Comparison of ENCODE assay signal across 8 cellular contexts in genomic region chr1:52054496-52055065, GRCh38. TPM values are rescaled to one million over a fixed set of nuclear protein-coding genes. Genes with fewer than 3 reads are reported as not detected.
DNase-seq lines count a peak whose midpoint lies in the region; ATAC-seq and TF ChIP-seq lines count a peak whose summit lies in the region.

No MANE protein-coding gene starts in this region.

- intact Hi-C loops in Calu3 (cut with micrococcal nuclease; ENCODE audit: unreplicated experiment) (loop anchor here (1.0 kb wide), 1 partner anchor 21 kb away; the partner anchor contains the start of gene KTI12), PC-9 (cut with micrococcal nuclease; ENCODE audit: unreplicated experiment) (loop anchor here (1.0 to 5.0 kb wide), 2 partner anchors 313 to 350 kb away; partner anchors contain the start of genes CC2D1B, ORC1 and PRPF38A)

- peak overlapping the region; percentile 76 for H2AFZ ChIP-seq in PC-9

- ATAC-seq in GM18868 (IDR thresholded peaks at IDR 0.05; ENCODE audit: unreplicated experiment), result no peak
- ATAC-seq in GM21737 (IDR thresholded peaks at IDR 0.05; ENCODE audit: unreplicated experiment), result no peak

- H4K20me1 ChIP-seq in PC-9 (ENCODE audit: insufficient read depth), result peaks cover 21% of the 10 kb centered on the region

- H3K27me3 Mint-ChIP-seq in Calu3 (ENCODE audit: unreplicated experiment) (no peaks in the 10 kb centered on the region), osteocyte (ENCODE audit: unreplicated experiment) (no peaks in the 10 kb centered on the region)

- peaks cover 36% of the 10 kb centered on the region for H3K4me1 ChIP-seq in PC-9 (replicated peaks; ENCODE audit: insufficient read depth)
- peaks cover 27% of the 10 kb centered on the region for H3K4me1 ChIP-seq in endocrine pancreas (ENCODE audit: control insufficient read depth, insufficient read depth, low read length)

- H3K4me1 Mint-ChIP-seq in Calu3 (ENCODE audit: low read depth, unreplicated experiment), result peaks cover 40% of the 10 kb centered on the region
- H3K4me1 Mint-ChIP-seq in osteocyte (ENCODE audit: unreplicated experiment), result peaks cover 45% of the 10 kb centered on the region

- H3K9me3 ChIP-seq in PC-9 (ENCODE audit: insufficient read depth, low read depth) (no peaks in the 10 kb centered on the region), endocrine pancreas (ENCODE audit: control insufficient read depth, low read length) (no peaks in the 10 kb centered on the region)

- no peaks in the 10 kb centered on the region for H3K9me3 Mint-ChIP-seq in Calu3 (ENCODE audit: low read depth, unreplicated experiment)
- no peaks in the 10 kb centered on the region for H3K9me3 Mint-ChIP-seq in osteocyte (ENCODE audit: unreplicated experiment)

- peak overlapping the region; percentile 83 for H3K27ac Mint-ChIP-seq in Calu3 (ENCODE audit: unreplicated experiment)
- peak overlapping the region; percentile 98 for H3K27ac Mint-ChIP-seq in osteocyte (ENCODE audit: unreplicated experiment)

- H3K27ac ChIP-seq in PC-9, result peak overlapping the region; percentile 93

- H3K27me3 ChIP-seq in PC-9 (ENCODE audit: insufficient read depth, low read depth), result no peaks in the 10 kb centered on the region
- no peaks in the 10 kb centered on the region for H3K27me3 ChIP-seq in endocrine pancreas (ENCODE audit: control insufficient read depth, insufficient read depth, low read length)

- H3K9ac ChIP-seq in endocrine pancreas (ENCODE audit: control insufficient read depth, insufficient read depth, low read length), result peak overlapping the region; percentile 44

- H3K36me3 Mint-ChIP-seq in Calu3 (ENCODE audit: insufficient read depth, unreplicated experiment) (peaks cover 76% of the 10 kb centered on the region), osteocyte (ENCODE audit: unreplicated experiment) (peaks cover 9% of the 10 kb centered on the region)

- H3K36me3 ChIP-seq in PC-9 (ENCODE audit: low read depth) (peaks cover 11% of the 10 kb centered on the region; the same call in 1 of the 2 replicates), endocrine pancreas (ENCODE audit: control insufficient read depth, insufficient read depth, low read length) (no peaks in the 10 kb centered on the region)

- H3K9me2 ChIP-seq in PC-9 (ENCODE audit: insufficient read depth), result no peaks in the 10 kb centered on the region

- peak overlapping the region; percentile 89 for H3K4me2 ChIP-seq in PC-9

- POLR2A ChIA-PET in PC-9 (lab: Charles Lee; ENCODE audit: unreplicated experiment), result interaction anchor here (0.7 to 1.3 kb wide), 4 partner anchors 25 to 311 kb away, joined by 3 to 5 read pairs (median 4); no protein-coding TSS in a partner anchor

- TF ChIP-seq CTCF in Calu3 (IDR thresholded peaks at IDR 0.05; ENCODE audit: unreplicated experiment) (no peak), PC-9 (conservative IDR thresholded peaks at IDR 0.05) (no peak), osteocyte (IDR thresholded peaks at IDR 0.05) (no peak)

- DNase-seq in Calu3 (no peak), PC-9 (peak in 1 of 2 experiments; percentile 1), osteocyte (ENCODE audit: extremely low spot score, unreplicated experiment) (no peak), epidermal melanocyte (ENCODE audit: insufficient read length, low spot score) (no peak)
- DNase-seq in stimulated activated CD8-positive, alpha-beta memory T cell treated with anti-CD3 and anti-CD28 coated beads, Interleukin-4, amount 100 ng/mL, for 48 hours, result no peak

- H3K4me3 ChIP-seq in PC-9 (peak overlapping the region; percentile 95), endocrine pancreas (ENCODE audit: control insufficient read depth, insufficient read depth, low read length) (peak overlapping the region; percentile 100)

- H3K4me3 Mint-ChIP-seq in Calu3 (ENCODE audit: low read depth, unreplicated experiment) (peak overlapping the region; percentile 93), osteocyte (ENCODE audit: unreplicated experiment) (peak overlapping the region; percentile 98)

- CTCF ChIA-PET in Calu3 (lab: Charles Lee), result interaction anchor here (0.5 to 0.8 kb wide), 3 partner anchors 21 to 813 kb away, joined by 3 to 5 read pairs (median 4); partner anchors contain the start of gene KTI12
- CTCF ChIA-PET in PC-9 (lab: Charles Lee), result no interaction called here

- peaks cover 17% of the 10 kb centered on the region for H3F3A ChIP-seq in PC-9 (ENCODE audit: insufficient read depth, low read depth)

- BruUV-seq in Calu3 (replicated peaks; lab: Mats Ljungman, UMichigan) (no TSS peak), PC-9 (replicated peaks; lab: Mats Ljungman, UMichigan) (no TSS peak)

- peaks cover 67% of the 10 kb centered on the region for H3K79me2 ChIP-seq in PC-9 (ENCODE audit: low read depth)

RNA-seq across cellular contexts. Expression of gene TXNDC12, which starts 0.4 kb away (rescaled TPM):
- 51.6 and 68.9 TPM in 2 replicates for total RNA-seq in Calu3 (2022)
- 61.3 and 77.3 TPM in 2 replicates for total RNA-seq in PC-9 (2021)
- 46.6 and 49.8 TPM in 2 replicates for total RNA-seq in osteocyte

RNA-seq across cellular contexts. Expression of gene BTF3L4, which starts 1.5 kb away (rescaled TPM):
- total RNA-seq in Calu3 (2022) (60.8 and 70.4 TPM in 2 replicates), PC-9 (2021) (47.0 and 48.6 TPM in 2 replicates), osteocyte (61.0 and 65.1 TPM in 2 replicates)

RNA-seq across cellular contexts. Expression of gene KTI12, which starts 21.0 kb away (rescaled TPM):
- total RNA-seq in Calu3 (2022) (9.1 and 11.8 TPM in 2 replicates), PC-9 (2021) (9.5 and 11.7 TPM in 2 replicates), osteocyte (9.5 and 9.9 TPM in 2 replicates)
